8 cellular contexts compared by ENCODE assay signal in the genomic region with DNA sequence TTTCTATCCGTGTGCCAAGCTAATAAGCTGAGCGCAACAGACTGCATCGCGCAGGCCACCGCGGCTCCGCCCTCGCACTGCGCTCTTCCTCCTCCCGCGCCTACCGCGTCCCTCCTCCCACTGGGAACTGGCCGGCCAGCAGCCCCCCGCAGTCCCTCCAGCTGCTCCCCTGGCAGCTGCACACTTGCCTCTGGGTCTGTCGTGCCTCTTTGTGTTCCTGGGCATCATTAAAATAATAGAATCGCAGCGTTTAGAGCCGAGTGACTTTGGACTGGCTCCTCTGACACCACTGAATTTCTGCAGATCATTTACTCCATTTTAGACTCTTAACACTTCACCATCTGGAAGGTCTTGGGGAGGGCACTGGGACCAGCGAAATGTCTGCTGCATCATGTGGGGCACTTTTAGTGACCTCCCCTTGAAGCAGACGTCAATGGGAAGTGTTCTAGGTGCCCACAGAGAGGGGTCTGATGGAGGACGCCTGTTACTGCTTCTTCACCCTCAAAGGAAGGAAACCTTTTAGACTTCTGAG. TPM values are rescaled to one million over a fixed set of nuclear protein-coding genes. Genes with fewer than 3 reads are reported as not detected.
DNase-seq lines count a peak whose midpoint lies in the region; ATAC-seq and TF ChIP-seq lines count a peak whose summit lies in the region.

No MANE protein-coding gene starts in this region.

- H3K4me1 ChIP-seq in HUES64 (ENCODE audit: insufficient read depth, low read length) (no peaks in the 10 kb centered on the region), OCI-LY7 (ENCODE audit: insufficient read depth, low read length, poor library complexity, severe bottlenecking) (no peaks in the 10 kb centered on the region)

- H3K4me3 ChIP-seq in HUES64 (ENCODE audit: low read length), result peak overlapping the region; percentile 33
- peak overlapping the region; percentile 44 for H3K4me3 ChIP-seq in fibroblast of pulmonary artery (replicated peaks; ENCODE audit: low read depth, low read length)
- no peak overlapping the region for H3K4me3 ChIP-seq in OCI-LY7 (ENCODE audit: low read depth, low read length, poor library complexity, severe bottlenecking)

- 63% methylated on average over 22 of the region's 22 CpGs for WGBS in HUES64

- intact Hi-C loops in OCI-LY7 (cut with micrococcal nuclease; ENCODE audit: unreplicated experiment), result no loop called here

- no TSS peak for BruUV-seq in OCI-LY7 (replicated peaks; lab: Mats Ljungman, UMichigan)

- no peaks in the 10 kb centered on the region for H4K20me1 ChIP-seq in OCI-LY7 (ENCODE audit: insufficient read depth, low read length)

- no peak overlapping the region for H3K9ac ChIP-seq in HUES64 (ENCODE audit: low read depth, low read length)

- TF ChIP-seq CTCF in fibroblast of pulmonary artery (IDR thresholded peaks at IDR 0.05; ENCODE audit: low read length, missing control alignments), result no peak
- TF ChIP-seq CTCF in omental fat pad (IDR thresholded peaks at IDR 0.05), result no peak
- TF ChIP-seq CTCF in OCI-LY7 (conservative IDR thresholded peaks at IDR 0.05; ENCODE audit: low read length), result no peak

- H3K4me1 Mint-ChIP-seq in activated CD8-positive, alpha-beta T cell treated with anti-CD3 and anti-CD28 coated beads, Interleukin-2, amount 10 ng/mL, durations not matched to agents 7 days and 5 days (ENCODE audit: low read depth), result peaks cover 13% of the 10 kb centered on the region

- no peak overlapping the region for H2AFZ ChIP-seq in OCI-LY7 (ENCODE audit: low read length)

- no peaks in the 10 kb centered on the region for H3K36me3 Mint-ChIP-seq in activated CD8-positive, alpha-beta T cell treated with anti-CD3 and anti-CD28 coated beads, Interleukin-2, amount 10 ng/mL, durations not matched to agents 7 days and 5 days (ENCODE audit: low read depth)

- H3K9me3 ChIP-seq in HUES64 (ENCODE audit: insufficient read depth, low read depth, low read length) (no peaks in the 10 kb centered on the region), OCI-LY7 (ENCODE audit: low read length) (no peaks in the 10 kb centered on the region)

- peaks cover 3% of the 10 kb centered on the region for H3K27me3 Mint-ChIP-seq in activated CD8-positive, alpha-beta T cell treated with anti-CD3 and anti-CD28 coated beads, Interleukin-2, amount 10 ng/mL, durations not matched to agents 7 days and 5 days (ENCODE audit: low read depth)

- H3K36me3 ChIP-seq in HUES64 (ENCODE audit: insufficient read depth, low read length) (no peaks in the 10 kb centered on the region), OCI-LY7 (ENCODE audit: insufficient read depth, low read length) (no peaks in the 10 kb centered on the region)

- no peaks in the 10 kb centered on the region for H3K79me2 ChIP-seq in OCI-LY7 (ENCODE audit: insufficient read depth, low read depth, low read length)

- POLR2A ChIA-PET in activated CD8-positive, alpha-beta T cell treated with anti-CD3 and anti-CD28 coated beads, Interleukin-2, amount 10 ng/mL, durations not matched to agents 7 days and 5 days (lab: Charles Lee), result interaction anchor here (1.7 kb wide), 1 partner anchor 94 kb away, joined by 6 read pairs; the partner anchor contains the start of gene NEMP2
- POLR2A ChIA-PET in OCI-LY7 (lab: Charles Lee), result no interaction called here

- H3K9me2 ChIP-seq in OCI-LY7 (ENCODE audit: insufficient read depth, low read length), result no peaks in the 10 kb centered on the region

- H3K4me3 Mint-ChIP-seq in activated CD8-positive, alpha-beta T cell treated with anti-CD3 and anti-CD28 coated beads, Interleukin-2, amount 10 ng/mL, durations not matched to agents 7 days and 5 days, result peak overlapping the region; percentile 82

- no peak overlapping the region for H3K27ac ChIP-seq in HUES64 (ENCODE audit: low read depth, low read length)
- no peak overlapping the region for H3K27ac ChIP-seq in OCI-LY7 (ENCODE audit: low read depth, low read length, poor library complexity, severe bottlenecking)

- CTCF ChIA-PET in activated CD8-positive, alpha-beta T cell treated with anti-CD3 and anti-CD28 coated beads, Interleukin-2, amount 10 ng/mL, durations not matched to agents 7 days and 5 days (lab: Charles Lee), result no interaction called here
- CTCF ChIA-PET in OCI-LY7 (lab: Charles Lee; ENCODE audit: unreplicated experiment), result no interaction called here

- peak; percentile 39 for ATAC-seq in GM19468 (IDR thresholded peaks at IDR 0.05; ENCODE audit: extremely low read depth, unreplicated experiment)
- peak; percentile 93 for ATAC-seq in activated CD8-positive, alpha-beta T cell treated with anti-CD3 and anti-CD28 coated beads, Interleukin-2, amount 10 ng/mL, durations not matched to agents 7 days and 5 days
- peak; percentile 73 for ATAC-seq in omental fat pad (ENCODE audit: low FRiP score)

- peak; percentile 92 for DNase-seq in DMS 273 (lab: John Stamatoyannopoulos, UW; ENCODE audit: unreplicated experiment)
- DNase-seq in activated CD8-positive, alpha-beta T cell treated with anti-CD3 and anti-CD28 coated beads, Interleukin-2, amount 10 ng/mL, durations not matched to agents 7 days and 5 days, result peak; percentile 28
- DNase-seq in fibroblast of pulmonary artery (ENCODE audit: low read depth), result peak; percentile 42
- DNase-seq in omental fat pad (ENCODE audit: low spot score), result no peak
- no peak for DNase-seq in OCI-LY7 (ENCODE audit: low spot score)
- DNase-seq in SW480 (ENCODE audit: low spot score), result no peak

- peak overlapping the region; percentile 58 for H3K27ac Mint-ChIP-seq in activated CD8-positive, alpha-beta T cell treated with anti-CD3 and anti-CD28 coated beads, Interleukin-2, amount 10 ng/mL, durations not matched to agents 7 days and 5 days

- H3K4me2 ChIP-seq in OCI-LY7 (ENCODE audit: low read length), result no peak overlapping the region

- peaks cover 6% of the 10 kb centered on the region for H3K27me3 ChIP-seq in HUES64 (ENCODE audit: insufficient read depth, low read length)

- peaks cover 6% of the 10 kb centered on the region for H3K9me3 Mint-ChIP-seq in activated CD8-positive, alpha-beta T cell treated with anti-CD3 and anti-CD28 coated beads, Interleukin-2, amount 10 ng/mL, durations not matched to agents 7 days and 5 days (ENCODE audit: insufficient read depth)

RNA-seq across cellular contexts. Expression of gene NAB1, which starts 20.9 kb away (rescaled TPM):
- 21.8 TPM for polyA plus RNA-seq in HUES64 (2013, experiment 1 of 2)
- polyA plus RNA-seq in HUES64 (2013, experiment 2 of 2), result 21.0 TPM
- total RNA-seq in activated CD8-positive, alpha-beta T cell treated with anti-CD3 and anti-CD28 coated beads, Interleukin-2, amount 10 ng/mL, durations not matched to agents 7 days and 5 days, result 10 to 100 TPM; 23.4 to 23.7 TPM
- total RNA-seq in omental fat pad, result 10 to 100 TPM; 50.7 to 83.5 (median 58.5) TPM
- total RNA-seq in OCI-LY7 (2014; rRNA removed; shearing (Covaris generic)), result 30.2 and 37.1 TPM in 2 replicates
- 24.5 and 29.1 TPM in 2 replicates for total RNA-seq in OCI-LY7 (2022)

Comparison
In these comparisons a context has a peak if more than half of its experiments do, and no peak if none do; other contexts are left out.
1. DNase-seq: peak in DMS 273 (single experiment), activated CD8-positive, alpha-beta T cell treated with anti-CD3 and anti-CD28 coated beads, Interleukin-2, amount 10 ng/mL, durations not matched to agents 7 days and 5 days (single experiment) and fibroblast of pulmonary artery (single experiment); none in omental fat pad (single experiment), OCI-LY7 (single experiment) and SW480 (single experiment).
2. ATAC-seq: peak in every context shown above with its lines; median percentile 93 in activated CD8-positive, alpha-beta T cell treated with anti-CD3 and anti-CD28 coated beads, Interleukin-2, amount 10 ng/mL, durations not matched to agents 7 days and 5 days; 73 in omental fat pad; 39 in GM19468.